ENCODE assay signal across 10 cellular contexts in the genomic region with DNA sequence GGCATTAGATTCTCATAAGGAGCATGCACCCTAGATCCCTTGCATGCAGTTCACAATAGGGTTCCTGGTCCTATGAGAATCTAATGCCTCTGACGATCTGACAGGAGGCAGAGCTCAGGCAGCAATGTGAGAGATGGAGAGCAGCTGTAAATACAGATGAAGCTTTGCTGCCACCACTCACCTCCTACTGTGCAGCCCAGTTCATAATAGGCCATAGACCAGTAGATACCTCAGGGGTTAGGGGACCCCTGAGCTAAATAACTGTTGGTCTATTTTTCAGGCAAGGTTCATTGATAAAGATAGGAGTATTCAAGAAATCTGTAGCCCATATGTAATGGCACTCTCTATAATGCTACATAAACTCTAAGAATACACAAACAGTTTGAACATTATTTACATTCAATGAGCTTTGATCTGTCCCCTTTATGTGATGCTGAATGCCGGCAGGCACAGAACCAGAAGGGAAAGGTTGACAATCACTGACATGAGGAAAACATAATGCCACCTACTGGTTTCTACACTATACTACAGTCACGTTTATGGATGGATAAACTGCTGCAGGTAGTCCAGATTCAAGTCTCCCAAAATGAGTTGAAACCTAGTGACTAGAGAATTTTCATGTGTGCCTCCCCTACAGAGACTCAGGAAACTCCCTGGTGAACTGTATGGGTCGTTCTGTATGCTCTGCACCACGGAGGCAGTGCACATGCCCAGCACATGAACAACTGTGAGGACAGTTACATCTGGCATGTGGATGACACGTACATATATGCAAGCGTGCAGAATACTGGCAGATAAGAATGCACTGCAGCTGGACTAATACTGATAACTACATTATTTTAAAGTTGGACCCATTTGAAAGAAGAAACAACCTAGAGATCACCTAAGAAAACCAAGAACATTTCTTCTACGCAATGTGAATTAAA.
DNase-seq lines count a peak whose midpoint lies in the region; ATAC-seq and TF ChIP-seq lines count a peak whose summit lies in the region.
"Had no signal": no experiment of that assay in that cellular context is flagged by ENCODE, and none has a peak within 500 bp of the region (broad histone marks: within the 10 kb centered on the region; RNA-seq: fewer than 3 reads in every experiment).

No MANE protein-coding gene starts in this region.

- no peak overlapping the region for H3K4me3 Mint-ChIP-seq in Calu3 (ENCODE audit: low read depth, unreplicated experiment)
- H3K4me3 Mint-ChIP-seq: naive thymus-derived CD8-positive, alpha-beta T cell; T-cell had no signal

- H3K27me3 Mint-ChIP-seq in Calu3 (ENCODE audit: unreplicated experiment): no peaks in the 10 kb centered on the region
- H3K27me3 Mint-ChIP-seq: T-cell had no signal

- no peaks in the 10 kb centered on the region for H3K9me3 Mint-ChIP-seq in Calu3 (ENCODE audit: low read depth, unreplicated experiment)
- H3K9me3 Mint-ChIP-seq: naive thymus-derived CD8-positive, alpha-beta T cell; T-cell had no signal

- BruUV-seq in Calu3 (replicated peaks; lab: Mats Ljungman, UMichigan): no TSS peak

- peak; percentile 91 for ATAC-seq in HG03342 (IDR thresholded peaks at IDR 0.05; ENCODE audit: unreplicated experiment)

- intact Hi-C loops in Calu3 (cut with micrococcal nuclease; ENCODE audit: unreplicated experiment): loop anchor here (1.0 kb wide), 1 partner anchor 211 kb away; no protein-coding TSS in a partner anchor

- TF ChIP-seq CTCF in Calu3 (IDR thresholded peaks at IDR 0.05; ENCODE audit: unreplicated experiment): peak; percentile 50

- DNase-seq in Calu3 (no peak), GM19238 (ENCODE audit: insufficient read length, low spot score) (peak; percentile 10), NCI-H69 (lab: John Stamatoyannopoulos, UW) (peak; percentile 59), cerebellar cortex (ENCODE audit: low spot score) (peak; percentile 73), lung microvascular endothelial cell (ENCODE audit: low read depth in 2 of 2) (peak; percentile 50 to 69), A172 (ENCODE audit: low spot score) (no peak), T1000 (lab: John Stamatoyannopoulos, UW) (no peak)
- DNase-seq: T-cell had no signal

- H3K27ac Mint-ChIP-seq in Calu3 (ENCODE audit: unreplicated experiment): no peak overlapping the region
- H3K27ac Mint-ChIP-seq: naive thymus-derived CD8-positive, alpha-beta T cell; T-cell had no signal

- no peaks in the 10 kb centered on the region for H3K4me1 Mint-ChIP-seq in Calu3 (ENCODE audit: low read depth, unreplicated experiment)
- H3K4me1 Mint-ChIP-seq: naive thymus-derived CD8-positive, alpha-beta T cell; T-cell had no signal

- CTCF ChIA-PET in Calu3 (lab: Charles Lee): interaction anchor here (0.8 to 2.6 kb wide), 3 partner anchors 20 to 200 kb away, joined by 3 to 9 read pairs (median 4); no protein-coding TSS in a partner anchor

- H3K36me3 Mint-ChIP-seq in Calu3 (ENCODE audit: insufficient read depth, unreplicated experiment): peaks cover 17% of the 10 kb centered on the region
- H3K36me3 Mint-ChIP-seq: naive thymus-derived CD8-positive, alpha-beta T cell; T-cell had no signal

Comparison
In these comparisons a context has a peak if more than half of its experiments do, and no peak if none do; other contexts are left out.
1. DNase-seq: peak in GM19238 (single experiment), NCI-H69 (single experiment), cerebellar cortex (single experiment) and lung microvascular endothelial cell (2 of 2); none in Calu3 (single experiment), A172 (single experiment) and T1000 (single experiment).